ENCODE assay signal across 8 cellular contexts in genomic region chr5:143019614-143020515, GRCh38.
DNase-seq lines count a peak whose midpoint lies in the region; ATAC-seq and TF ChIP-seq lines count a peak whose summit lies in the region.

No MANE protein-coding gene starts in this region.

- no peaks in the 10 kb centered on the region for H3K27me3 ChIP-seq in heart right ventricle

- WGBS in heart right ventricle, 2 donors: 70 to 71% methylated on average over 7 of the region's 7 CpGs

- DNase-seq in DMS 273 treated with DMSO at 0.1 percent for 48 hours (lab: John Stamatoyannopoulos, UW) (peak; percentile 97), medulla oblongata (ENCODE audit: extremely low spot score) (no peak), heart right ventricle (no peak), GF-D8 (lab: John Stamatoyannopoulos, UW) (no peak), kidney glomerular epithelial cell (lab: John Stamatoyannopoulos, UW) (no peak)
- DNase-seq in activated T-helper 2 cell treated with anti-CD3 and anti-CD28 coated beads, Interferon-gamma antibody, Interleukin-2, Interleukin-4, amounts not matched to agents 10 μg/mL and 5 μg/mL and 100 μg/mL, durations not matched to agents 14 hours and 24 hours and 36 hours (ENCODE audit: low spot score): no peak

- peaks cover 0 to 5% (median 0%) of the 10 kb centered on the region in 11 donors for H3K9me3 ChIP-seq in heart right ventricle

- peaks cover 10 to 46% (median 28%) of the 10 kb centered on the region in 9 donors for H3K4me1 ChIP-seq in heart right ventricle

- H3K27me3 Mint-ChIP-seq in activated T-helper 2 cell treated with anti-CD3 and anti-CD28 coated beads, Interferon-gamma antibody, Interleukin-2, Interleukin-4, amounts not matched to agents 10 μg/mL and 5 μg/mL and 100 μg/mL, durations not matched to agents 14 hours and 24 hours and 36 hours (ENCODE audit: low read depth): no peaks in the 10 kb centered on the region

- ATAC-seq in GM19043 (IDR thresholded peaks at IDR 0.05; ENCODE audit: low read depth, unreplicated experiment) (peak; percentile 82), HG03039 (IDR thresholded peaks at IDR 0.05; ENCODE audit: unreplicated experiment) (peak; percentile 78), heart right ventricle (no peak)

- H3K4me3 Mint-ChIP-seq in activated T-helper 2 cell treated with anti-CD3 and anti-CD28 coated beads, Interferon-gamma antibody, Interleukin-2, Interleukin-4, amounts not matched to agents 10 μg/mL and 5 μg/mL and 100 μg/mL, durations not matched to agents 14 hours and 24 hours and 36 hours (ENCODE audit: low read depth): no peak overlapping the region

- peak overlapping the region in 4 of 10 donors; percentile 6 to 22 (median 12) for H3K27ac ChIP-seq in heart right ventricle

- H3K36me3 Mint-ChIP-seq in activated T-helper 2 cell treated with anti-CD3 and anti-CD28 coated beads, Interferon-gamma antibody, Interleukin-2, Interleukin-4, amounts not matched to agents 10 μg/mL and 5 μg/mL and 100 μg/mL, durations not matched to agents 14 hours and 24 hours and 36 hours (ENCODE audit: low read depth): peaks cover 31% of the 10 kb centered on the region

- intact Hi-C loops in activated T-helper 2 cell treated with anti-CD3 and anti-CD28 coated beads, Interferon-gamma antibody, Interleukin-2, Interleukin-4, amounts not matched to agents 10 μg/mL and 5 μg/mL and 100 μg/mL, durations not matched to agents 14 hours and 24 hours and 36 hours (cut with micrococcal nuclease): loop anchor here (5.0 kb wide), 2 partner anchors 37 to 162 kb away; no protein-coding TSS in a partner anchor
- intact Hi-C loops in heart right ventricle (cut with DNase I): loop anchor here in 4 of 10 donors (5.0 to 10.0 kb wide), 3 partner anchors 382 to 805 kb away; partner anchors contain the start of gene NR3C1 (in 3 of the 4)

- no peak overlapping the region for H3K4me3 ChIP-seq in heart right ventricle

- H3K9me3 Mint-ChIP-seq in activated T-helper 2 cell treated with anti-CD3 and anti-CD28 coated beads, Interferon-gamma antibody, Interleukin-2, Interleukin-4, amounts not matched to agents 10 μg/mL and 5 μg/mL and 100 μg/mL, durations not matched to agents 14 hours and 24 hours and 36 hours: peaks cover 14% of the 10 kb centered on the region

- H3K27ac Mint-ChIP-seq in activated T-helper 2 cell treated with anti-CD3 and anti-CD28 coated beads, Interferon-gamma antibody, Interleukin-2, Interleukin-4, amounts not matched to agents 10 μg/mL and 5 μg/mL and 100 μg/mL, durations not matched to agents 14 hours and 24 hours and 36 hours: peak overlapping the region; percentile 48

- no peak for TF ChIP-seq CTCF in heart right ventricle (IDR thresholded peaks at IDR 0.05)

- peaks cover 57% of the 10 kb centered on the region for H3K4me1 Mint-ChIP-seq in activated T-helper 2 cell treated with anti-CD3 and anti-CD28 coated beads, Interferon-gamma antibody, Interleukin-2, Interleukin-4, amounts not matched to agents 10 μg/mL and 5 μg/mL and 100 μg/mL, durations not matched to agents 14 hours and 24 hours and 36 hours (ENCODE audit: low read depth)

- H3K36me3 ChIP-seq in heart right ventricle: peaks cover 0 to 33% (median 0%) of the 10 kb centered on the region in 9 donors

Comparison
In these comparisons a context has a peak if more than half of its experiments do, and no peak if none do; other contexts are left out.
1. ATAC-seq: peak in GM19043 (single experiment) and HG03039 (single experiment); none in heart right ventricle (0 of 8).